ENCODE assay signal across 1 cellular context in the genomic region with DNA sequence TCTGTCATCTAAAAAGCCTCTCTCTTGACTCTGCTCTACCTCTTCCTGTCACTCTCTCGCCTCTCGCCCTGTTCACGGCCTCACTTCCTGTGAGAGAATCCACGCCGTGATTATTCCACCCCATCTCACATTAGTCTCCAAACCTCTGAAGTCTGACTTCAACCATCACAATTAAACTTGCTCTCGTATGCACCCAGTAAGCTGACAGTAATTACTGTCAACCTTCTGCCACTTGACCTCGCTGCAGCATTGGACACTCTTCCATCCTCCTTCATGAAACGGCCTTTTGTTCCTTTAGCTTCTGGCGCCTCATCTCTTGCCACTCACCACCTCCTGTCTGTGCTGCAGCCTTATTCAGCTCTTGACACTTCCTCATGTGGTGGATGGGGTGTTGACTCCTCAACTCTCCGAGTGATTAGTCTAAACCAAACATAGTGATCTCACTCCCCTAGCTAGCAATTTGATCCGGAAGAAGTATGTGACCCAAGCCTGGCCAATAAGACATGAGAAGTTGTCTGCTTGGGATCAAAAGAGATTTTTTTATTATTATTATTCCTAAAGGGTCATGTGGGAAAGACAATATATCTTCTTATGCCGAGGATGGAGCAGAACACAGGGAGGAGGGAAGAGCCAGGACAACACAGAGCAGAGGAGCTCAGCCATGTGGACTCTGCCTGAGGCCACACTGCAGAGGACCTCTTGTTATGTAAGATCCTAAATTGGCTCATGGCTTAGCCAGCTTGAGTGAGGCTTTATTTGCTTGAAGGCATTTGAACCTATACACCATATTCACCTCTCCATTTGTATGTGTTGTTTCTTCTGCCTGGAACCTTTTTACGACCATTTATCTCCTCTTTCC.
TF ChIP-seq lines count a peak whose summit lies in the region.

No MANE protein-coding gene starts in this region.

TF ChIP-seq in SK-N-SH treated with all-trans-retinoic acid at 6 μM for 48 hours, 23 proteins besides CTCF, POLR2A, EP300 and RAD21 (continued from another document):
- TF ChIP-seq, protein P1, sequence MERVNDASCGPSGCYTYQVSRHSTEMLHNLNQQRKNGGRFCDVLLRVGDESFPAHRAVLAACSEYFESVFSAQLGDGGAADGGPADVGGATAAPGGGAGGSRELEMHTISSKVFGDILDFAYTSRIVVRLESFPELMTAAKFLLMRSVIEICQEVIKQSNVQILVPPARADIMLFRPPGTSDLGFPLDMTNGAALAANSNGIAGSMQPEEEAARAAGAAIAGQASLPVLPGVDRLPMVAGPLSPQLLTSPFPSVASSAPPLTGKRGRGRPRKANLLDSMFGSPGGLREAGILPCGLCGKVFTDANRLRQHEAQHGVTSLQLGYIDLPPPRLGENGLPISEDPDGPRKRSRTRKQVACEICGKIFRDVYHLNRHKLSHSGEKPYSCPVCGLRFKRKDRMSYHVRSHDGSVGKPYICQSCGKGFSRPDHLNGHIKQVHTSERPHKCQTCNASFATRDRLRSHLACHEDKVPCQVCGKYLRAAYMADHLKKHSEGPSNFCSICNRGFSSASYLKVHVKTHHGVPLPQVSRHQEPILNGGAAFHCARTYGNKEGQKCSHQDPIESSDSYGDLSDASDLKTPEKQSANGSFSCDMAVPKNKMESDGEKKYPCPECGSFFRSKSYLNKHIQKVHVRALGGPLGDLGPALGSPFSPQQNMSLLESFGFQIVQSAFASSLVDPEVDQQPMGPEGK (CRISPR knock-in tag; IDR thresholded peaks at IDR 0.05; ENCODE audit: borderline replicate concordance), result no peak
- TF ChIP-seq, protein P2, sequence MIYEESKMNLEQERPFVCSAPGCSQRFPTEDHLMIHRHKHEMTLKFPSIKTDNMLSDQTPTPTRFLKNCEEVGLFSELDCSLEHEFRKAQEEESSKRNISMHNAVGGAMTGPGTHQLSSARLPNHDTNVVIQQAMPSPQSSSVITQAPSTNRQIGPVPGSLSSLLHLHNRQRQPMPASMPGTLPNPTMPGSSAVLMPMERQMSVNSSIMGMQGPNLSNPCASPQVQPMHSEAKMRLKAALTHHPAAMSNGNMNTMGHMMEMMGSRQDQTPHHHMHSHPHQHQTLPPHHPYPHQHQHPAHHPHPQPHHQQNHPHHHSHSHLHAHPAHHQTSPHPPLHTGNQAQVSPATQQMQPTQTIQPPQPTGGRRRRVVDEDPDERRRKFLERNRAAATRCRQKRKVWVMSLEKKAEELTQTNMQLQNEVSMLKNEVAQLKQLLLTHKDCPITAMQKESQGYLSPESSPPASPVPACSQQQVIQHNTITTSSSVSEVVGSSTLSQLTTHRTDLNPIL (CRISPR knock-in tag; IDR thresholded peaks at IDR 0.05; ENCODE audit: low read depth), result no peak
- no peak for TF ChIP-seq OSR1 (CRISPR knock-in tag; IDR thresholded peaks at IDR 0.05)
- no peak for TF ChIP-seq ZFP30 (CRISPR knock-in tag; IDR thresholded peaks at IDR 0.05)
- TF ChIP-seq ZC3H10 (CRISPR knock-in tag; IDR thresholded peaks at IDR 0.05), result no peak
- TF ChIP-seq, protein P3, sequence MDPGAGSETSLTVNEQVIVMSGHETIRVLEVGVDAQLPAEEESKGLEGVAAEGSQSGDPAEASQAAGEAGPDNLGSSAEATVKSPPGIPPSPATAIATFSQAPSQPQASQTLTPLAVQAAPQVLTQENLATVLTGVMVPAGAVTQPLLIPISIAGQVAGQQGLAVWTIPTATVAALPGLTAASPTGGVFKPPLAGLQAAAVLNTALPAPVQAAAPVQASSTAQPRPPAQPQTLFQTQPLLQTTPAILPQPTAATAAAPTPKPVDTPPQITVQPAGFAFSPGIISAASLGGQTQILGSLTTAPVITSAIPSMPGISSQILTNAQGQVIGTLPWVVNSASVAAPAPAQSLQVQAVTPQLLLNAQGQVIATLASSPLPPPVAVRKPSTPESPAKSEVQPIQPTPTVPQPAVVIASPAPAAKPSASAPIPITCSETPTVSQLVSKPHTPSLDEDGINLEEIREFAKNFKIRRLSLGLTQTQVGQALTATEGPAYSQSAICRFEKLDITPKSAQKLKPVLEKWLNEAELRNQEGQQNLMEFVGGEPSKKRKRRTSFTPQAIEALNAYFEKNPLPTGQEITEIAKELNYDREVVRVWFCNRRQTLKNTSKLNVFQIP (CRISPR knock-in tag; IDR thresholded peaks at IDR 0.05; ENCODE audit: borderline replicate concordance, low read depth), result no peak
